Comparison of ENCODE assay signal across 16 cellular contexts in genomic region chr1:6258675-6259074, GRCh38. TPM values are rescaled to one million over a fixed set of nuclear protein-coding genes. Genes with fewer than 3 reads are reported as not detected.
DNase-seq lines count a peak whose midpoint lies in the region; ATAC-seq, FAIRE-seq and TF ChIP-seq lines count a peak whose summit lies in the region.
"Had no signal": no experiment of that assay in that cellular context is flagged by ENCODE, and none has a peak within 500 bp of the region (broad histone marks: within the 10 kb centered on the region; RNA-seq: fewer than 3 reads in every experiment).

No MANE protein-coding gene starts in this region.

- TF ChIP-seq CTCF in K562 (IDR thresholded peaks at IDR 0.05 in 2 of 3, conservative IDR thresholded peaks at IDR 0.05 in 1 of 3; ENCODE audit: insufficient read depth in 2 of 3, low read depth in 1 of 3, low read length in 3 of 3), result no peak
- no peak for TF ChIP-seq CTCF in natural killer cell (IDR thresholded peaks at IDR 0.05)
- no peak for TF ChIP-seq CTCF in esophagus muscularis mucosa (IDR thresholded peaks at IDR 0.05)
- no peak for TF ChIP-seq CTCF in chondrocyte (IDR thresholded peaks at IDR 0.05)

- H3K4me1 Mint-ChIP-seq in natural killer cell (peaks cover 0 to 11% of the 10 kb centered on the region in 2 donors), chondrocyte (ENCODE audit: low read depth) (peaks cover 6% of the 10 kb centered on the region)

- CTCF ChIA-PET in K562 (lab: Yijun Ruan, JAX; ENCODE audit: low intra/inter-chr PET ratio), result no interaction called here

- H3K4me3 ChIP-seq in K562, result no peak overlapping the region
- H3K4me3 ChIP-seq in esophagus muscularis mucosa, result no peak overlapping the region
- H3K4me3 ChIP-seq: right atrium auricular region had no signal

- TF ChIP-seq POLR2A in K562 (conservative IDR thresholded peaks at IDR 0.05), result no peak
- TF ChIP-seq POLR2A in esophagus muscularis mucosa (IDR thresholded peaks at IDR 0.05; ENCODE audit: low read depth), result no peak

- no TSS peak for BruUV-seq in K562 (replicated peaks; lab: Mats Ljungman, UMichigan)

- H3K9me3 ChIP-seq in K562 (replicated peaks; ENCODE audit: control insufficient read depth, insufficient read depth, low read depth, low read length) (no peaks in the 10 kb centered on the region), esophagus muscularis mucosa (no peaks in the 10 kb centered on the region)
- H3K9me3 ChIP-seq: neutrophil, right atrium auricular region had no signal

- WGBS in K562 (ENCODE audit: insufficient coverage, low coverage, missing lambda C conversion rate), result 17% methylated on average over 10 of the region's 10 CpGs
- WGBS in esophagus muscularis mucosa, result 83% methylated on average over 5 of the region's 10 CpGs

- ATAC-seq in K562, result no peak
- no peak for ATAC-seq in natural killer cell
- ATAC-seq: Panc1 had no signal

- no peak overlapping the region for H3K4me2 ChIP-seq in K562 (ENCODE audit: insufficient read depth, low read length)

- no peak overlapping the region for H3K27ac ChIP-seq in K562 (ENCODE audit: extremely low read depth, low read depth, low read length)
- H3K27ac ChIP-seq in esophagus muscularis mucosa (replicated peaks in 1 of 4), result no peak overlapping the region
- H3K27ac ChIP-seq: neutrophil, right atrium auricular region had no signal

- no peak overlapping the region for H3K9ac ChIP-seq in K562 (ENCODE audit: insufficient read depth in 1 of 2, low read depth in 2 of 2, low read length in 2 of 2)

- DNase-seq in HUDEP-2 (lab: John Stamatoyannopoulos, UW; ENCODE audit: unreplicated experiment in 76 of 76), result peak in 52 of 76 experiments; percentile 7 to 75 (median 41)
- DNase-seq in K562 (ENCODE audit: extremely low read depth in 1 of 4, low spot score in 3 of 4), result peak in 1 of 4 experiments; percentile 41
- no peak for DNase-seq in natural killer cell
- DNase-seq in esophagus muscularis mucosa (ENCODE audit: extremely low spot score), result no peak
- no peak for DNase-seq in NCI-H2029 treated with DMSO at 0.1 percent for 48 hours (lab: John Stamatoyannopoulos, UW)
- DNase-seq in chondrocyte (ENCODE audit: low spot score), result no peak
- DNase-seq: anterior cingulate cortex, DND-41, HFFc6, NCI-H2107, NCI-H69 had no signal

- POLR2A ChIA-PET in K562 (lab: Yijun Ruan, JAX), result interaction anchor here (0.8 kb wide), 1 partner anchor 82 kb away, joined by 3 read pairs; no protein-coding TSS in a partner anchor

- no peak for TF ChIP-seq RAD21 in K562 (CRISPR knock-in tag; conservative IDR thresholded peaks at IDR 0.05 in 1 of 2, IDR thresholded peaks at IDR 0.05 in 1 of 2)

- intact Hi-C loops in K562 (cut with micrococcal nuclease), result no loop called here
- intact Hi-C loops in natural killer cell (cut with micrococcal nuclease), result no loop called here
- intact Hi-C loops in esophagus muscularis mucosa (cut with DNase I), result no loop called here

- in situ Hi-C loops in K562 (cut with MboI), result loop anchor here (25.0 kb wide), 1 partner anchor 954 kb away; no protein-coding TSS in a partner anchor

- H3K9me1 ChIP-seq in K562 (ENCODE audit: control insufficient read depth, insufficient read depth, low read length), result peaks cover 3% of the 10 kb centered on the region

- H3K9me3 Mint-ChIP-seq in natural killer cell (no peaks in the 10 kb centered on the region), chondrocyte (ENCODE audit: low read depth) (no peaks in the 10 kb centered on the region)
- H3K9me3 Mint-ChIP-seq: HFFc6 had no signal

- H4K20me1 ChIP-seq in K562 (replicated peaks; ENCODE audit: control insufficient read depth, insufficient read depth, low read length), result peaks cover 26% of the 10 kb centered on the region

- H3K36me3 Mint-ChIP-seq in natural killer cell (no peaks in the 10 kb centered on the region), chondrocyte (ENCODE audit: low read depth) (no peaks in the 10 kb centered on the region)

- H3K27ac Mint-ChIP-seq in natural killer cell (no peak overlapping the region), chondrocyte (ENCODE audit: unreplicated experiment) (no peak overlapping the region)
- H3K27ac Mint-ChIP-seq: HFFc6 had no signal

- no peaks in the 10 kb centered on the region for H3K79me2 ChIP-seq in K562 (ENCODE audit: control insufficient read depth, insufficient read depth, low read length)

- H2AFZ ChIP-seq in K562 (ENCODE audit: low read depth, low read length), result no peak overlapping the region

- H3K4me1 ChIP-seq in K562 (replicated peaks in 1 of 2; ENCODE audit: control insufficient read depth in 2 of 2, insufficient read depth in 2 of 2, low read length in 2 of 2) (peaks cover 0 to 60% of the 10 kb centered on the region in 2 experiments; a peak in 3 of 5 replicates), esophagus muscularis mucosa (peaks cover 30 to 44% (median 41%) of the 10 kb centered on the region in 4 donors)

- H3K27me3 ChIP-seq in K562 (ENCODE audit: control insufficient read depth in 2 of 2, insufficient read depth in 2 of 2, low read length in 2 of 2) (peaks cover 8 to 28% of the 10 kb centered on the region in 2 experiments; a peak in 4 of 5 replicates), esophagus muscularis mucosa (peaks cover 4 to 73% (median 13%) of the 10 kb centered on the region in 4 donors)
- H3K27me3 ChIP-seq: right atrium auricular region had no signal

- peak overlapping the region; percentile 6 for H3K4me3 Mint-ChIP-seq in natural killer cell
- no peak overlapping the region for H3K4me3 Mint-ChIP-seq in chondrocyte (ENCODE audit: unreplicated experiment)
- H3K4me3 Mint-ChIP-seq: HFFc6 had no signal

- H3K36me3 ChIP-seq in K562 (ENCODE audit: control insufficient read depth, insufficient read depth, low read length), result no peaks in the 10 kb centered on the region
- H3K36me3 ChIP-seq in esophagus muscularis mucosa, result peaks cover 0 to 10% (median 7%) of the 10 kb centered on the region in 4 donors
- H3K36me3 ChIP-seq: neutrophil had no signal

- TF ChIP-seq EP300 in K562 (IDR thresholded peaks at IDR 0.05; ENCODE audit: low read length) (no peak), esophagus muscularis mucosa (IDR thresholded peaks at IDR 0.05) (no peak)

- no peaks in the 10 kb centered on the region for H3K27me3 Mint-ChIP-seq in natural killer cell (ENCODE audit: low read depth in 2 of 2)
- H3K27me3 Mint-ChIP-seq in chondrocyte (ENCODE audit: low read depth), result no peaks in the 10 kb centered on the region

- peak; percentile 32 for FAIRE-seq in K562 (lab: Jason Lieb, UNC)
- FAIRE-seq: colon had no signal

RNA-seq across cellular contexts. Expression of gene GPR153, which starts 2.2 kb away (rescaled TPM):
- 0.90 and 4.5 TPM in 2 replicates for total RNA-seq in K562 (2011; cell fraction: chromatin; rRNA removed; ENCODE audit: low replicate concordance)
- total RNA-seq in K562 (2011; cell fraction: nucleolus; rRNA removed), result 2.9 and 4.0 TPM in 2 replicates
- total RNA-seq in K562 (2011; cell fraction: nucleoplasm; rRNA removed), result 1.5 and 1.6 TPM in 2 replicates
- total RNA-seq in K562 (2014; rRNA removed) (0.41 and 1.0 TPM in 2 replicates), K562 (2014; rRNA removed; fragmentation: Illumina TruSeq; extraction: Trizol) (0.25 and 0.26 TPM in 2 replicates), K562 (2015; rRNA removed; fragmentation: Illumina TruSeq; extraction: Trizol) (0.49 and 0.51 TPM in 2 replicates), K562 (2021) (1.3 and 1.5 TPM in 2 replicates), natural killer cell (1 to 10 TPM; 8.5 to 9.7 (median 8.7) TPM), esophagus muscularis mucosa (10 to 100 TPM in 2 of 4 donors, 1 to 10 TPM in 2; 5.5 to 11.0 (median 9.3) TPM), chondrocyte (4.2 to 5.8 TPM (median 4.4 TPM) in 3 replicates)
- polyA plus RNA-seq in K562 (2011; rRNA removed) (0.54 and 0.65 TPM in 2 replicates), K562 (2014; fragmentation: Illumina TruSeq; extraction: Trizol) (0.54 and 0.71 TPM in 2 replicates), K562 (2014; fragmentation: Nextera tagmentation; extraction: Ambion mirVana) (under 1 TPM; 0.01 to 0.03 TPM), K562 (2014; rRNA removed) (0.85 and 0.90 TPM in 2 replicates)
- polyA plus RNA-seq in K562 (2011; cell fraction: cytosol; rRNA removed), result 0.63 and 2.3 TPM in 2 replicates
- polyA plus RNA-seq in K562 (2011; cell fraction: nucleus; rRNA removed), result 1.1 and 3.9 TPM in 2 replicates
- polyA plus RNA-seq in K562 (2012), result 0.79 and 0.86 TPM in 2 replicates
- polyA minus RNA-seq in K562 (2011; rRNA and poly(A)+ RNA removed), result 0.30 and 0.81 TPM in 2 replicates
- polyA minus RNA-seq in K562 (2011; cell fraction: cytosol; rRNA and poly(A)+ RNA removed), result 0.86 and 1.2 TPM in 2 replicates
- polyA minus RNA-seq in K562 (2011; cell fraction: nucleus; rRNA and poly(A)+ RNA removed), result 0.89 and 1.2 TPM in 2 replicates

RNA-seq across cellular contexts. Expression of gene HES3, which starts 14.7 kb away (rescaled TPM):
- not detected in 2 replicates for total RNA-seq in K562 (2011; cell fraction: chromatin; rRNA removed; ENCODE audit: low replicate concordance)
- total RNA-seq in K562 (2011; cell fraction: nucleolus; rRNA removed), result not detected in 2 replicates
- total RNA-seq in K562 (2011; cell fraction: nucleoplasm; rRNA removed), result not detected in 2 replicates
- total RNA-seq in K562 (2014; rRNA removed), result not detected in 2 replicates
- not detected in 2 replicates for total RNA-seq in K562 (2014; rRNA removed; fragmentation: Illumina TruSeq; extraction: Trizol)
- not detected in 2 replicates for total RNA-seq in K562 (2015; rRNA removed; fragmentation: Illumina TruSeq; extraction: Trizol)
- total RNA-seq in K562 (2021), result 0.27 TPM in 1 of 2 replicates, not detected in the other
- not detected in 2 replicates for polyA plus RNA-seq in K562 (2011; rRNA removed)
- polyA plus RNA-seq in K562 (2011; cell fraction: cytosol; rRNA removed), result not detected in 2 replicates
- not detected in 2 replicates for polyA plus RNA-seq in K562 (2011; cell fraction: nucleus; rRNA removed)
- not detected in 2 replicates for polyA plus RNA-seq in K562 (2012)
- polyA plus RNA-seq in K562 (2014; fragmentation: Illumina TruSeq; extraction: Trizol), result not detected in 2 replicates
- polyA plus RNA-seq in K562 (2014; fragmentation: Nextera tagmentation; extraction: Ambion mirVana), result not detected
- not detected in 2 replicates for polyA plus RNA-seq in K562 (2014; rRNA removed)
- polyA minus RNA-seq in K562 (2011; rRNA and poly(A)+ RNA removed), result not detected in 2 replicates
- polyA minus RNA-seq in K562 (2011; cell fraction: cytosol; rRNA and poly(A)+ RNA removed), result not detected in 2 replicates
- not detected in 2 replicates for polyA minus RNA-seq in K562 (2011; cell fraction: nucleus; rRNA and poly(A)+ RNA removed)
- not detected for total RNA-seq in natural killer cell
- not detected for total RNA-seq in esophagus muscularis mucosa
- not detected in 3 replicates for total RNA-seq in chondrocyte
- total RNA-seq: HFFc6, right atrium auricular region, subcutaneous adipose tissue had no signal

RNA-seq across cellular contexts. Expression of gene ICMT, which starts 22.9 kb away (rescaled TPM):
- total RNA-seq in K562 (2011; cell fraction: chromatin; rRNA removed; ENCODE audit: low replicate concordance), result 34.2 and 46.4 TPM in 2 replicates
- total RNA-seq in K562 (2011; cell fraction: nucleolus; rRNA removed), result 48.3 and 55.9 TPM in 2 replicates
- total RNA-seq in K562 (2011; cell fraction: nucleoplasm; rRNA removed), result 56.2 and 77.6 TPM in 2 replicates
- total RNA-seq in K562 (2014; rRNA removed) (58.3 and 62.9 TPM in 2 replicates), K562 (2014; rRNA removed; fragmentation: Illumina TruSeq; extraction: Trizol) (56.6 and 58.2 TPM in 2 replicates), K562 (2015; rRNA removed; fragmentation: Illumina TruSeq; extraction: Trizol) (63.3 and 67.4 TPM in 2 replicates), K562 (2021) (63.7 and 74.3 TPM in 2 replicates), natural killer cell (10 to 100 TPM in 2 of 3 donors, 1 to 10 TPM in 1; 8.6 to 16.9 (median 15.6) TPM), esophagus muscularis mucosa (10 to 100 TPM; 60.0 to 89.5 (median 77.8) TPM), chondrocyte (72.7 to 94.2 TPM (median 73.1 TPM) in 3 replicates)
- polyA plus RNA-seq in K562 (2011; rRNA removed) (36.2 and 49.5 TPM in 2 replicates), K562 (2014; fragmentation: Illumina TruSeq; extraction: Trizol) (48.5 and 57.1 TPM in 2 replicates), K562 (2014; fragmentation: Nextera tagmentation; extraction: Ambion mirVana) (1 to 10 TPM; 4.3 to 6.3 TPM), K562 (2014; rRNA removed) (41.5 and 50.0 TPM in 2 replicates)
- polyA plus RNA-seq in K562 (2011; cell fraction: cytosol; rRNA removed), result 46.0 and 48.8 TPM in 2 replicates
- polyA plus RNA-seq in K562 (2011; cell fraction: nucleus; rRNA removed), result 20.4 and 21.7 TPM in 2 replicates
- polyA plus RNA-seq in K562 (2012), result 43.1 and 44.0 TPM in 2 replicates
- 59.8 and 70.6 TPM in 2 replicates for polyA minus RNA-seq in K562 (2011; rRNA and poly(A)+ RNA removed)
- polyA minus RNA-seq in K562 (2011; cell fraction: cytosol; rRNA and poly(A)+ RNA removed), result 38.5 and 45.1 TPM in 2 replicates
- polyA minus RNA-seq in K562 (2011; cell fraction: nucleus; rRNA and poly(A)+ RNA removed), result 12.3 and 16.6 TPM in 2 replicates

RNA-seq across cellular contexts. Expression of gene RNF207, which starts 52.8 kb away (rescaled TPM):
- total RNA-seq in K562 (2011; cell fraction: chromatin; rRNA removed; ENCODE audit: low replicate concordance), result 82.0 and 222 TPM in 2 replicates
- 147 and 149 TPM in 2 replicates for total RNA-seq in K562 (2011; cell fraction: nucleolus; rRNA removed)
- 90.3 and 94.3 TPM in 2 replicates for total RNA-seq in K562 (2011; cell fraction: nucleoplasm; rRNA removed)
- total RNA-seq in K562 (2014; rRNA removed) (16.8 and 17.8 TPM in 2 replicates), K562 (2014; rRNA removed; fragmentation: Illumina TruSeq; extraction: Trizol) (5.3 and 7.0 TPM in 2 replicates), K562 (2015; rRNA removed; fragmentation: Illumina TruSeq; extraction: Trizol) (10.9 and 12.9 TPM in 2 replicates), K562 (2021) (21.7 and 26.6 TPM in 2 replicates), natural killer cell (1 to 10 TPM; 2.1 to 5.5 (median 2.3) TPM), esophagus muscularis mucosa (10 to 100 TPM; 10.8 to 43.2 (median 20.2) TPM), chondrocyte (15.6 to 19.9 TPM (median 17.9 TPM) in 3 replicates)
- polyA plus RNA-seq in K562 (2011; rRNA removed) (10.8 and 17.6 TPM in 2 replicates), K562 (2014; fragmentation: Illumina TruSeq; extraction: Trizol) (13.4 and 14.7 TPM in 2 replicates), K562 (2014; fragmentation: Nextera tagmentation; extraction: Ambion mirVana) (1 to 10 TPM; 2.7 to 4.3 TPM), K562 (2014; rRNA removed) (30.6 and 37.1 TPM in 2 replicates)
- 7.7 and 14.1 TPM in 2 replicates for polyA plus RNA-seq in K562 (2011; cell fraction: cytosol; rRNA removed)
- 96.4 and 160 TPM in 2 replicates for polyA plus RNA-seq in K562 (2011; cell fraction: nucleus; rRNA removed)
- 12.5 and 17.6 TPM in 2 replicates for polyA plus RNA-seq in K562 (2012)
- polyA minus RNA-seq in K562 (2011; rRNA and poly(A)+ RNA removed), result 4.7 and 5.8 TPM in 2 replicates
- 9.4 and 12.2 TPM in 2 replicates for polyA minus RNA-seq in K562 (2011; cell fraction: cytosol; rRNA and poly(A)+ RNA removed)
- 44.0 and 47.4 TPM in 2 replicates for polyA minus RNA-seq in K562 (2011; cell fraction: nucleus; rRNA and poly(A)+ RNA removed)

RNA-seq across cellular contexts. Expression of gene RPL22, which starts 59.3 kb away (rescaled TPM):
- total RNA-seq in K562 (2011; cell fraction: chromatin; rRNA removed; ENCODE audit: low replicate concordance), result 123 and 176 TPM in 2 replicates
- total RNA-seq in K562 (2011; cell fraction: nucleolus; rRNA removed), result 90.0 and 92.7 TPM in 2 replicates
- 151 and 187 TPM in 2 replicates for total RNA-seq in K562 (2011; cell fraction: nucleoplasm; rRNA removed)
- total RNA-seq in K562 (2014; rRNA removed), result 344 and 467 TPM in 2 replicates
- total RNA-seq in K562 (2014; rRNA removed; fragmentation: Illumina TruSeq; extraction: Trizol), result 1,165 and 1,306 TPM in 2 replicates
- total RNA-seq in K562 (2015; rRNA removed; fragmentation: Illumina TruSeq; extraction: Trizol), result 548 and 579 TPM in 2 replicates
- 578 and 629 TPM in 2 replicates for total RNA-seq in K562 (2021)
- polyA plus RNA-seq in K562 (2011; rRNA removed), result 446 and 607 TPM in 2 replicates
- polyA plus RNA-seq in K562 (2011; cell fraction: cytosol; rRNA removed), result 48.5 and 166 TPM in 2 replicates
- polyA plus RNA-seq in K562 (2011; cell fraction: nucleus; rRNA removed), result 62.0 and 114 TPM in 2 replicates
- polyA plus RNA-seq in K562 (2012), result 1,489 and 2,642 TPM in 2 replicates
- 658 and 673 TPM in 2 replicates for polyA plus RNA-seq in K562 (2014; fragmentation: Illumina TruSeq; extraction: Trizol)
- polyA plus RNA-seq in K562 (2014; fragmentation: Nextera tagmentation; extraction: Ambion mirVana), result 100 to 1,000 TPM; 581 to 618 TPM
- polyA plus RNA-seq in K562 (2014; rRNA removed), result 542 and 593 TPM in 2 replicates
- polyA minus RNA-seq in K562 (2011; rRNA and poly(A)+ RNA removed), result 169 and 228 TPM in 2 replicates
- polyA minus RNA-seq in K562 (2011; cell fraction: cytosol; rRNA and poly(A)+ RNA removed), result 72.4 and 86.6 TPM in 2 replicates
- 44.0 and 81.2 TPM in 2 replicates for polyA minus RNA-seq in K562 (2011; cell fraction: nucleus; rRNA and poly(A)+ RNA removed)
- 100 to 1,000 TPM; 210 to 239 (median 228) TPM for total RNA-seq in natural killer cell
- total RNA-seq in esophagus muscularis mucosa, result 100 to 1,000 TPM; 150 to 225 (median 218) TPM
- total RNA-seq in chondrocyte, result 208 to 243 TPM (median 220 TPM) in 3 replicates

Comparison
In these comparisons a context has a peak if more than half of its experiments do, and no peak if none do; other contexts are left out.
1. DNase-seq: peak in HUDEP-2 (52 of 76); none in natural killer cell (single experiment), esophagus muscularis mucosa (single experiment), NCI-H2029 treated with DMSO at 0.1 percent for 48 hours (single experiment) and chondrocyte (single experiment).